ENCODE assay signal across 26 cellular contexts in the genomic region with DNA sequence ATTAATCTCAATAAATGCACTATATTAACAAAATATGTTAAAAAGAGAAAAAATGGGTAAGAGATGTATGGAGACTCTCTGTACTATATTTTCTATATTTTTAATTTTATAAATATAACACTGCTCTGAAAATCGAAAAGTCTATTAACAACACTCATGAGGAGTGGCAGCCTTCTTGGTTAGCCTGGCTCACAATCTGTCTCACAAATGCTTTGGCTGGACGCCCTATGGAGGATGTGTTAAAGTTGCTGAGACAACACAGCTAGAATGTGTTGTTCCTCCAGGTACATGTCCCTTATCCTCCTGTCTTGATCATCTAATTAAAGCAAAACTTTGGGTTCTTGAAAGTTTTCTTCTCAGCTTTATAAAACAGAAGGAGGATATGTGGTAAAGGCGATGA.
"Had no signal": no experiment of that assay in that cellular context is flagged by ENCODE, and none has a peak within 500 bp of the region (broad histone marks: within the 10 kb centered on the region; RNA-seq: fewer than 3 reads in every experiment).

No MANE protein-coding gene starts in this region.

- H3K36me3 ChIP-seq: neutrophil, ovary, right lobe of liver, sigmoid colon, stomach, suprapubic skin, tibial artery, transverse colon, upper lobe of right lung, uterus had no signal

- H3K4me1 ChIP-seq: parathyroid adenoma, psoas muscle, right lobe of liver, sigmoid colon, stomach, suprapubic skin, testis, tibial artery, transverse colon, upper lobe of right lung, uterus had no signal

- ATAC-seq: naive thymus-derived CD8-positive, alpha-beta T cell; natural killer cell treated with Interleukin-12 subunit alpha and Interleukin-12 subunit beta and Interleukin-15 and Interleukin-18, amount 100 ng/mL, for 72 hours; psoas muscle; right cardiac atrium; right lobe of liver; stimulated activated effector memory CD8-positive, alpha-beta T cell treated with anti-CD3 and anti-CD28 coated beads, Interleukin-12 subunit alpha, Interleukin-12 subunit beta, amount 100 ng/mL, for 72 hours; stimulated activated naive B cell treated with anti-CD40 and anti-IgM and Interleukin-4, amounts not matched to agents 10 μg/mL and 1 μg/mL and 100 μg/mL, for 72 hours; upper lobe of right lung had no signal

- H2AFZ ChIP-seq: parathyroid adenoma had no signal

- H3K9me3 ChIP-seq: neutrophil, ovary, psoas muscle, right lobe of liver, suprapubic skin, testis, tibial artery, transverse colon, upper lobe of right lung, uterus had no signal

- H3K27ac ChIP-seq: neutrophil, ovary, parathyroid adenoma, psoas muscle, right lobe of liver, sigmoid colon, stomach, suprapubic skin, testis, tibial artery, transverse colon, upper lobe of right lung, uterus had no signal

- H3K4me3 ChIP-seq: ovary, psoas muscle, right lobe of liver, sigmoid colon, stomach, suprapubic skin, testis, tibial artery, transverse colon, upper lobe of right lung, uterus had no signal

- H3K27me3 ChIP-seq: neutrophil, ovary, right lobe of liver, sigmoid colon, stomach, suprapubic skin, testis, tibial artery, transverse colon, upper lobe of right lung, uterus had no signal

- H3K79me2 ChIP-seq: parathyroid adenoma had no signal

- DNase-seq: naive thymus-derived CD8-positive, alpha-beta T cell; nephron progenitor cell; nucleus accumbens; ovary; psoas muscle; right cardiac atrium; right lobe of liver; sigmoid colon; small intestine; stimulated activated CD4-positive, alpha-beta T cell treated with anti-CD3 and anti-CD28 coated beads, Interleukin-15, amount 100 ng/mL, for 24 hours; stimulated activated CD4-positive, alpha-beta T cell treated with anti-CD3 and anti-CD28 coated beads, Interleukin-2, amount 100 ng/mL, for 24 hours; stimulated activated CD4-positive, alpha-beta T cell treated with anti-CD3 and anti-CD28 coated beads, Interleukin-2, amount 100 ng/mL, for 48 hours; stimulated activated CD4-positive, alpha-beta T cell treated with anti-CD3 and anti-CD28 coated beads, Interleukin-4, amount 100 ng/mL, for 24 hours; stimulated activated naive B cell treated with anti-CD40 and anti-IgM and Interleukin-4, amounts not matched to agents 10 μg/mL and 1 μg/mL and 100 μg/mL, for 72 hours; stimulated activated naive CD4-positive, alpha-beta T cell treated with Interleukin-2 at 50 U/mL for 16 hours; stomach; testis; tibial artery; transverse colon; upper lobe of right lung; uterus had no signal

- H3K9ac ChIP-seq: parathyroid adenoma had no signal
